ENCODE assay signal across 8 cellular contexts in genomic region chr1:154878371-154879355, GRCh38. TPM values are rescaled to one million over a fixed set of nuclear protein-coding genes. Genes with fewer than 3 reads are reported as not detected.
DNase-seq lines count a peak whose midpoint lies in the region; ATAC-seq and TF ChIP-seq lines count a peak whose summit lies in the region.

No MANE protein-coding gene starts in this region.

- peak; percentile 97 for ATAC-seq in activated CD8-positive, alpha-beta memory T cell treated with anti-CD3 and anti-CD28 coated beads, Interleukin-2, amount 10 ng/mL, durations not matched to agents 7 days and 5 days
- no peak for ATAC-seq in GM21528 (IDR thresholded peaks at IDR 0.05; ENCODE audit: low FRiP score, unreplicated experiment)

- CTCF ChIA-PET in activated CD8-positive, alpha-beta memory T cell treated with anti-CD3 and anti-CD28 coated beads, Interleukin-2, amount 10 ng/mL, durations not matched to agents 7 days and 5 days (lab: Charles Lee), result interaction anchor here (0.6 to 2.7 kb wide), 54 partner anchors 9 to 398 kb away, joined by 3 to 36 read pairs (median 3); partner anchors contain the start of genes KCNN3, PMVK and PYGO2

- peak overlapping the region; percentile 2; the same call in 1 of the 2 replicates for H3K9ac ChIP-seq in ES-I3 (ENCODE audit: low read depth, low read length)

- H3K4me1 ChIP-seq in ES-I3 (ENCODE audit: insufficient read depth, low read length), result no peaks in the 10 kb centered on the region

- peak; percentile 86 for TF ChIP-seq CTCF in HL-60 (IDR thresholded peaks at IDR 0.05; ENCODE audit: insufficient read depth, low read length)

- H3K27ac Mint-ChIP-seq in activated CD8-positive, alpha-beta memory T cell treated with anti-CD3 and anti-CD28 coated beads, Interleukin-2, amount 10 ng/mL, durations not matched to agents 7 days and 5 days, result no peak overlapping the region

- DNase-seq in HL-60 (ENCODE audit: low read depth in 1 of 2, low spot score in 1 of 2) (peak; percentile 26 to 57), NOMO-1 treated with dmso at 0.1 percent for 144 hours (lab: John Stamatoyannopoulos, UW; ENCODE audit: unreplicated experiment) (peak; percentile 56), epidermal melanocyte (ENCODE audit: insufficient read length, low spot score) (peak; percentile 58), mucosa of gallbladder (ENCODE audit: low spot score) (peak; percentile 82)
- DNase-seq in activated CD8-positive, alpha-beta memory T cell treated with anti-CD3 and anti-CD28 coated beads, Interleukin-2, amount 10 ng/mL, durations not matched to agents 7 days and 5 days, result peak; percentile 79
- peak; percentile 44 to 53 for DNase-seq in stimulated activated CD8-positive, alpha-beta memory T cell treated with anti-CD3 and anti-CD28 coated beads, Interleukin-7, amount 100 ng/mL, for 1 hour (ENCODE audit: low read depth in 2 of 2)

- H3K27me3 Mint-ChIP-seq in activated CD8-positive, alpha-beta memory T cell treated with anti-CD3 and anti-CD28 coated beads, Interleukin-2, amount 10 ng/mL, durations not matched to agents 7 days and 5 days, result peaks cover 34% of the 10 kb centered on the region

- peaks cover 3% of the 10 kb centered on the region for H3K27me3 ChIP-seq in HL-60 (ENCODE audit: insufficient read depth, poor library complexity, severe bottlenecking)

- H3K27ac ChIP-seq in HL-60 (replicated peaks), result no peak overlapping the region

- H3K9me3 Mint-ChIP-seq in activated CD8-positive, alpha-beta memory T cell treated with anti-CD3 and anti-CD28 coated beads, Interleukin-2, amount 10 ng/mL, durations not matched to agents 7 days and 5 days (ENCODE audit: low read depth), result no peaks in the 10 kb centered on the region

- H3K36me3 Mint-ChIP-seq in activated CD8-positive, alpha-beta memory T cell treated with anti-CD3 and anti-CD28 coated beads, Interleukin-2, amount 10 ng/mL, durations not matched to agents 7 days and 5 days, result no peaks in the 10 kb centered on the region

- H3K9me3 ChIP-seq in ES-I3 (ENCODE audit: control insufficient read depth, insufficient read depth, low read length), result no peaks in the 10 kb centered on the region

- H3K4me3 Mint-ChIP-seq in activated CD8-positive, alpha-beta memory T cell treated with anti-CD3 and anti-CD28 coated beads, Interleukin-2, amount 10 ng/mL, durations not matched to agents 7 days and 5 days, result no peak overlapping the region

- H3K4me1 Mint-ChIP-seq in activated CD8-positive, alpha-beta memory T cell treated with anti-CD3 and anti-CD28 coated beads, Interleukin-2, amount 10 ng/mL, durations not matched to agents 7 days and 5 days, result peaks cover 4% of the 10 kb centered on the region

- H3K36me3 ChIP-seq in ES-I3 (ENCODE audit: insufficient read depth, low read length), result no peaks in the 10 kb centered on the region

- H3K4me3 ChIP-seq in HL-60 (replicated peaks; ENCODE audit: insufficient read depth, low read length), result no peak overlapping the region

RNA-seq across cellular contexts. Expression of gene KCNN3, which starts 8.6 kb away (rescaled TPM):
- under 1 TPM in 1 of 2 experiments, not detected in 1; 0.02 TPM for total RNA-seq in activated CD8-positive, alpha-beta memory T cell treated with anti-CD3 and anti-CD28 coated beads, Interleukin-2, amount 10 ng/mL, durations not matched to agents 7 days and 5 days
- total RNA-seq in mucosa of gallbladder, result 3.9 TPM

RNA-seq across cellular contexts. Expression of gene PMVK, which starts 57.9 kb away (rescaled TPM):
- total RNA-seq in activated CD8-positive, alpha-beta memory T cell treated with anti-CD3 and anti-CD28 coated beads, Interleukin-2, amount 10 ng/mL, durations not matched to agents 7 days and 5 days, result 10 to 100 TPM; 43.6 to 46.8 TPM
- 33.0 TPM for total RNA-seq in mucosa of gallbladder
